8 cellular contexts compared by ENCODE assay signal in genomic region chr2:85437488-85438290, GRCh38. TPM values are rescaled to one million over a fixed set of nuclear protein-coding genes. Genes with fewer than 3 reads are reported as not detected.
A peak's percentile ranks its signal among the peaks of the same experiment; 100 is the strongest.
DNase-seq lines count a peak whose midpoint lies in the region; ATAC-seq and TF ChIP-seq lines count a peak whose summit lies in the region.

No MANE protein-coding gene starts in this region.

- no TSS peak for BruUV-seq in A673 (replicated peaks; lab: Mats Ljungman, UMichigan)

- H3K4me3 ChIP-seq in A673 (ENCODE audit: low read depth, low read length, poor library complexity, severe bottlenecking): peak overlapping the region; percentile 40

- H3K27me3 ChIP-seq in A673 (replicated peaks; ENCODE audit: insufficient read depth, low read depth, low read length, poor library complexity): no peaks in the 10 kb centered on the region

- CTCF ChIA-PET in A673 (lab: Charles Lee): no interaction called here
- CTCF ChIA-PET in activated CD4-positive, alpha-beta memory T cell treated with anti-CD3 and anti-CD28 coated beads, Interleukin-2, amount 10 ng/mL, durations not matched to agents 7 days and 5 days (lab: Charles Lee): interaction anchor here (0.7 to 2.7 kb wide), 6 partner anchors 10 to 137 kb away, joined by 3 to 18 read pairs (median 6); partner anchors contain the start of gene MAT2A

- TF ChIP-seq CTCF in A673 (conservative IDR thresholded peaks at IDR 0.05; ENCODE audit: low read depth, low read length): no peak

- H3K27ac Mint-ChIP-seq in activated CD4-positive, alpha-beta memory T cell treated with anti-CD3 and anti-CD28 coated beads, Interleukin-2, amount 10 ng/mL, durations not matched to agents 7 days and 5 days: peak overlapping the region; percentile 89
- peak overlapping the region; percentile 92 for H3K27ac Mint-ChIP-seq in memory B cell

- DNase-seq in A673 (ENCODE audit: low spot score) (peak; percentile 78), NCI-H510A (lab: John Stamatoyannopoulos, UW) (peak; percentile 73), memory B cell (ENCODE audit: low spot score in 2 of 2) (peak; percentile 67 to 76)
- peak; percentile 81 for DNase-seq in activated CD4-positive, alpha-beta memory T cell treated with anti-CD3 and anti-CD28 coated beads, Interleukin-2, amount 10 ng/mL, durations not matched to agents 7 days and 5 days
- peak; percentile 66 for DNase-seq in effector CD4-positive, alpha-beta T cell
- peak; percentile 47 for DNase-seq in stimulated activated CD8-positive, alpha-beta memory T cell treated with anti-CD3 and anti-CD28 coated beads, Interleukin-12 subunit alpha, Interleukin-12 subunit beta, amount 100 ng/mL, for 1 hour (ENCODE audit: low read depth)

- H3K9me3 ChIP-seq in A673 (ENCODE audit: low read depth, low read length, poor library complexity, severe bottlenecking): no peaks in the 10 kb centered on the region

- H3K4me3 Mint-ChIP-seq in activated CD4-positive, alpha-beta memory T cell treated with anti-CD3 and anti-CD28 coated beads, Interleukin-2, amount 10 ng/mL, durations not matched to agents 7 days and 5 days: peak overlapping the region; percentile 77
- H3K4me3 Mint-ChIP-seq in memory B cell: peak overlapping the region; percentile 92

- intact Hi-C loops in A673 (cut with micrococcal nuclease; ENCODE audit: unreplicated experiment): no loop called here

- H3K36me3 ChIP-seq in A673 (ENCODE audit: insufficient read depth, low read length, poor library complexity, severe bottlenecking): no peaks in the 10 kb centered on the region

- H3K4me1 Mint-ChIP-seq in activated CD4-positive, alpha-beta memory T cell treated with anti-CD3 and anti-CD28 coated beads, Interleukin-2, amount 10 ng/mL, durations not matched to agents 7 days and 5 days: peaks cover 40% of the 10 kb centered on the region
- peaks cover 20% of the 10 kb centered on the region for H3K4me1 Mint-ChIP-seq in memory B cell

- H3K9me3 Mint-ChIP-seq in activated CD4-positive, alpha-beta memory T cell treated with anti-CD3 and anti-CD28 coated beads, Interleukin-2, amount 10 ng/mL, durations not matched to agents 7 days and 5 days: no peaks in the 10 kb centered on the region
- H3K9me3 Mint-ChIP-seq in memory B cell: no peaks in the 10 kb centered on the region

- peaks cover 24% of the 10 kb centered on the region for H3K4me1 ChIP-seq in A673 (ENCODE audit: insufficient read depth, low read length, poor library complexity, severe bottlenecking)

- H3K27ac ChIP-seq in A673 (ENCODE audit: low read depth, low read length, poor library complexity, severe bottlenecking): peak overlapping the region; percentile 86

- H3K36me3 Mint-ChIP-seq in activated CD4-positive, alpha-beta memory T cell treated with anti-CD3 and anti-CD28 coated beads, Interleukin-2, amount 10 ng/mL, durations not matched to agents 7 days and 5 days (ENCODE audit: low read depth): no peaks in the 10 kb centered on the region
- H3K36me3 Mint-ChIP-seq in memory B cell: no peaks in the 10 kb centered on the region

- POLR2A ChIA-PET in A673 (lab: Charles Lee; ENCODE audit: low non-redundant PET): interaction anchor here (0.6 to 0.7 kb wide), 2 partner anchors 101 to 178 kb away, joined by 4 to 6 read pairs; partner anchors contain the start of genes MAT2A and USP39
- POLR2A ChIA-PET in activated CD4-positive, alpha-beta memory T cell treated with anti-CD3 and anti-CD28 coated beads, Interleukin-2, amount 10 ng/mL, durations not matched to agents 7 days and 5 days (lab: Charles Lee): interaction anchor here (0.6 to 7.4 kb wide), 19 partner anchors 9 to 897 kb away, joined by 3 to 143 read pairs (median 6); partner anchors contain the start of genes C2orf68, ELMOD3, MAT2A and RETSAT

- no peaks in the 10 kb centered on the region for H3K27me3 Mint-ChIP-seq in activated CD4-positive, alpha-beta memory T cell treated with anti-CD3 and anti-CD28 coated beads, Interleukin-2, amount 10 ng/mL, durations not matched to agents 7 days and 5 days
- no peaks in the 10 kb centered on the region for H3K27me3 Mint-ChIP-seq in memory B cell

- ATAC-seq in GM18858 (IDR thresholded peaks at IDR 0.05; ENCODE audit: unreplicated experiment): peak; percentile 81
- ATAC-seq in HG03060 (IDR thresholded peaks at IDR 0.05; ENCODE audit: low read depth, unreplicated experiment): peak; percentile 44
- ATAC-seq in memory B cell (ENCODE audit: low read depth): peak; percentile 87

RNA-seq across cellular contexts. Expression of gene SH2D6, which starts 19.2 kb away (rescaled TPM):
- 0.52 and 1.1 TPM in 2 replicates for total RNA-seq in A673 (2021)
- 1 to 10 TPM in 1 of 2 experiments, under 1 TPM in 1; 0.43 to 1.5 TPM for total RNA-seq in activated CD4-positive, alpha-beta memory T cell treated with anti-CD3 and anti-CD28 coated beads, Interleukin-2, amount 10 ng/mL, durations not matched to agents 7 days and 5 days

RNA-seq across cellular contexts. Expression of gene CAPG, which starts 27.5 kb away (rescaled TPM):
- 152 and 156 TPM in 2 replicates for total RNA-seq in A673 (2021)
- 100 to 1,000 TPM; 167 to 177 TPM for total RNA-seq in activated CD4-positive, alpha-beta memory T cell treated with anti-CD3 and anti-CD28 coated beads, Interleukin-2, amount 10 ng/mL, durations not matched to agents 7 days and 5 days

Comparison
In these comparisons a context has a peak if more than half of its experiments do, and no peak if none do; other contexts are left out.
1. Peak in every context shown above with its lines: DNase-seq, ATAC-seq, H3K4me3 ChIP-seq and H3K27ac ChIP-seq.